26 cellular contexts compared by ENCODE assay signal in genomic region chr16:84105286-84105815, GRCh38. TPM values are rescaled to one million over a fixed set of nuclear protein-coding genes. Genes with fewer than 3 reads are reported as not detected.
A peak's percentile ranks its signal among the peaks of the same experiment; 100 is the strongest.
DNase-seq lines count a peak whose midpoint lies in the region; ATAC-seq and TF ChIP-seq lines count a peak whose summit lies in the region.
"Had no signal": no experiment of that assay in that cellular context is flagged by ENCODE, and none has a peak within 500 bp of the region (broad histone marks: within the 10 kb centered on the region; RNA-seq: fewer than 3 reads in every experiment).

No MANE protein-coding gene starts in this region.

- intact Hi-C loops in PC-9 (cut with micrococcal nuclease; ENCODE audit: unreplicated experiment) = no loop called here

- peaks cover 48% of the 10 kb centered on the region for H3K4me1 ChIP-seq in PC-9 (replicated peaks; ENCODE audit: insufficient read depth)
- H3K4me1 ChIP-seq: prostate gland had no signal

- POLR2A ChIA-PET in PC-9 (lab: Charles Lee; ENCODE audit: unreplicated experiment) = no interaction called here

- H3K9me2 ChIP-seq in PC-9 (ENCODE audit: insufficient read depth) = no peaks in the 10 kb centered on the region
- H3K9me2 ChIP-seq: SK-N-SH had no signal

- no peaks in the 10 kb centered on the region for H3K9me3 ChIP-seq in PC-9 (ENCODE audit: insufficient read depth, low read depth)
- H3K9me3 ChIP-seq: esophagus muscularis mucosa, gastroesophageal sphincter, prostate gland, SK-N-SH, upper lobe of left lung had no signal

- BruUV-seq in PC-9 (replicated peaks; lab: Mats Ljungman, UMichigan) = no TSS peak

- peak overlapping the region; percentile 65; the same call in 1 of the 2 replicates for H3K4me2 ChIP-seq in PC-9
- H3K4me2 ChIP-seq: SK-N-SH had no signal

- peaks cover 41% of the 10 kb centered on the region for H3K4me1 Mint-ChIP-seq in stimulated activated naive CD8-positive, alpha-beta T cell treated with anti-CD3 and anti-CD28 coated beads, Interleukin-15, Interleukin-2, amounts not matched to agents 100 ng/mL and 50 ng/mL, for 24 hours (ENCODE audit: low read depth)
- H3K4me1 Mint-ChIP-seq in stimulated activated naive CD8-positive, alpha-beta T cell treated with anti-CD3 and anti-CD28 coated beads, Interleukin-15, amount 100 ng/mL, for 72 hours = peaks cover 45% of the 10 kb centered on the region
- peaks cover 18% of the 10 kb centered on the region for H3K4me1 Mint-ChIP-seq in type B pancreatic cell (ENCODE audit: unreplicated experiment)

- peaks cover 29% of the 10 kb centered on the region for H3F3A ChIP-seq in PC-9 (ENCODE audit: insufficient read depth, low read depth)

- H4K20me1 ChIP-seq in PC-9 (ENCODE audit: insufficient read depth) = peaks cover 26% of the 10 kb centered on the region

- no peak overlapping the region for H3K4me3 ChIP-seq in PC-9
- H3K4me3 ChIP-seq: esophagus muscularis mucosa, gastroesophageal sphincter, prostate gland, upper lobe of left lung had no signal

- peaks cover 89% of the 10 kb centered on the region for H3K79me2 ChIP-seq in PC-9 (ENCODE audit: low read depth)

- TF ChIP-seq CTCF in PC-9 (conservative IDR thresholded peaks at IDR 0.05) (no peak), type B pancreatic cell (conservative IDR thresholded peaks at IDR 0.05) (no peak)

- no peak for ATAC-seq in stimulated activated naive CD8-positive, alpha-beta T cell treated with anti-CD3 and anti-CD28 coated beads, Interleukin-15, amount 100 ng/mL, for 72 hours
- ATAC-seq: activated CD4-positive, CD25-positive, alpha-beta regulatory T cell treated with anti-CD3 and anti-CD28 coated beads, Interleukin-2, amount 50 U/mL, for 24 hours; activated CD8-positive, alpha-beta memory T cell treated with anti-CD3 and anti-CD28 coated beads, Interleukin-2, amount 10 ng/mL, durations not matched to agents 7 days and 5 days; gastroesophageal sphincter; natural killer cell treated with Interleukin-12 subunit alpha and Interleukin-12 subunit beta and Interleukin-15 and Interleukin-18, amount 100 ng/mL, for 72 hours; stimulated activated naive CD8-positive, alpha-beta T cell treated with anti-CD3 and anti-CD28 coated beads, Interleukin-15, Interleukin-2, amounts not matched to agents 100 U/mL and 50 U/mL, for 24 hours had no signal

- peaks cover 10% of the 10 kb centered on the region; the same call in 1 of the 2 replicates for H3K36me3 ChIP-seq in PC-9 (ENCODE audit: low read depth)
- H3K36me3 ChIP-seq: prostate gland had no signal

- CTCF ChIA-PET in PC-9 (lab: Charles Lee) = interaction anchor here (0.7 kb wide), 1 partner anchor 33 kb away, joined by 5 read pairs; no protein-coding TSS in a partner anchor

- no peaks in the 10 kb centered on the region for H3K9me3 Mint-ChIP-seq in stimulated activated naive CD8-positive, alpha-beta T cell treated with anti-CD3 and anti-CD28 coated beads, Interleukin-15, Interleukin-2, amounts not matched to agents 100 ng/mL and 50 ng/mL, for 24 hours
- H3K9me3 Mint-ChIP-seq in stimulated activated naive CD8-positive, alpha-beta T cell treated with anti-CD3 and anti-CD28 coated beads, Interleukin-15, amount 100 ng/mL, for 72 hours = no peaks in the 10 kb centered on the region
- no peaks in the 10 kb centered on the region for H3K9me3 Mint-ChIP-seq in type B pancreatic cell
- H3K9me3 Mint-ChIP-seq: natural killer cell treated with Interleukin-12 subunit alpha and Interleukin-12 subunit beta and Interleukin-15 and Interleukin-18, amount 100 ng/mL, for 72 hours had no signal

- H3K27ac Mint-ChIP-seq in stimulated activated naive CD8-positive, alpha-beta T cell treated with anti-CD3 and anti-CD28 coated beads, Interleukin-15, Interleukin-2, amounts not matched to agents 100 ng/mL and 50 ng/mL, for 24 hours = peak overlapping the region; percentile 4
- H3K27ac Mint-ChIP-seq in stimulated activated naive CD8-positive, alpha-beta T cell treated with anti-CD3 and anti-CD28 coated beads, Interleukin-15, amount 100 ng/mL, for 72 hours = peak overlapping the region in 1 of 2 donors; percentile 59
- peak overlapping the region; percentile 24 for H3K27ac Mint-ChIP-seq in type B pancreatic cell
- H3K27ac Mint-ChIP-seq: activated CD8-positive, alpha-beta memory T cell treated with anti-CD3 and anti-CD28 coated beads, Interleukin-2, amount 10 ng/mL, durations not matched to agents 7 days and 5 days; natural killer cell treated with Interleukin-12 subunit alpha and Interleukin-12 subunit beta and Interleukin-15 and Interleukin-18, amount 100 ng/mL, for 72 hours had no signal

- peaks cover 21% of the 10 kb centered on the region for H3K36me3 Mint-ChIP-seq in stimulated activated naive CD8-positive, alpha-beta T cell treated with anti-CD3 and anti-CD28 coated beads, Interleukin-15, Interleukin-2, amounts not matched to agents 100 ng/mL and 50 ng/mL, for 24 hours (ENCODE audit: low read depth)
- no peaks in the 10 kb centered on the region for H3K36me3 Mint-ChIP-seq in type B pancreatic cell
- H3K36me3 Mint-ChIP-seq: natural killer cell treated with Interleukin-12 subunit alpha and Interleukin-12 subunit beta and Interleukin-15 and Interleukin-18, amount 100 ng/mL, for 72 hours had no signal

- no peak overlapping the region for H2AFZ ChIP-seq in PC-9

- no peaks in the 10 kb centered on the region for H3K27me3 Mint-ChIP-seq in stimulated activated naive CD8-positive, alpha-beta T cell treated with anti-CD3 and anti-CD28 coated beads, Interleukin-15, Interleukin-2, amounts not matched to agents 100 ng/mL and 50 ng/mL, for 24 hours
- H3K27me3 Mint-ChIP-seq in stimulated activated naive CD8-positive, alpha-beta T cell treated with anti-CD3 and anti-CD28 coated beads, Interleukin-15, amount 100 ng/mL, for 72 hours = no peaks in the 10 kb centered on the region
- no peaks in the 10 kb centered on the region for H3K27me3 Mint-ChIP-seq in type B pancreatic cell
- H3K27me3 Mint-ChIP-seq: activated CD8-positive, alpha-beta memory T cell treated with anti-CD3 and anti-CD28 coated beads, Interleukin-2, amount 10 ng/mL, durations not matched to agents 7 days and 5 days; natural killer cell treated with Interleukin-12 subunit alpha and Interleukin-12 subunit beta and Interleukin-15 and Interleukin-18, amount 100 ng/mL, for 72 hours had no signal

- H3K4me3 Mint-ChIP-seq in stimulated activated naive CD8-positive, alpha-beta T cell treated with anti-CD3 and anti-CD28 coated beads, Interleukin-15, Interleukin-2, amounts not matched to agents 100 ng/mL and 50 ng/mL, for 24 hours = no peak overlapping the region
- H3K4me3 Mint-ChIP-seq in stimulated activated naive CD8-positive, alpha-beta T cell treated with anti-CD3 and anti-CD28 coated beads, Interleukin-15, amount 100 ng/mL, for 72 hours = no peak overlapping the region
- no peak overlapping the region for H3K4me3 Mint-ChIP-seq in type B pancreatic cell
- H3K4me3 Mint-ChIP-seq: activated CD8-positive, alpha-beta memory T cell treated with anti-CD3 and anti-CD28 coated beads, Interleukin-2, amount 10 ng/mL, durations not matched to agents 7 days and 5 days; natural killer cell treated with Interleukin-12 subunit alpha and Interleukin-12 subunit beta and Interleukin-15 and Interleukin-18, amount 100 ng/mL, for 72 hours had no signal

- H3K27me3 ChIP-seq in PC-9 (ENCODE audit: insufficient read depth, low read depth) = no peaks in the 10 kb centered on the region
- H3K27me3 ChIP-seq: esophagus muscularis mucosa, gastroesophageal sphincter, upper lobe of left lung had no signal

- 0 out of 2 replicates have a peak overlapping the region, but pooled peaks have one; percentile 60 for H3K27ac ChIP-seq in PC-9
- H3K27ac ChIP-seq: esophagus muscularis mucosa, gastroesophageal sphincter, prostate gland, upper lobe of left lung had no signal

- DNase-seq in stimulated activated naive CD8-positive, alpha-beta T cell treated with anti-CD3 and anti-CD28 coated beads, Interleukin-15, amount 100 ng/mL, for 72 hours = no peak
- DNase-seq in PC-9 (no peak), left kidney (ENCODE audit: low read depth, low spot score) (peak; percentile 44), type B pancreatic cell (ENCODE audit: extremely low spot score, unreplicated experiment) (no peak), AG08396 (ENCODE audit: low spot score) (no peak), kidney glomerular epithelial cell (lab: John Stamatoyannopoulos, UW) (no peak)
- no peak for DNase-seq in central memory CD4-positive, alpha-beta T cell
- DNase-seq: activated CD8-positive, alpha-beta memory T cell treated with anti-CD3 and anti-CD28 coated beads, Interleukin-2, amount 10 ng/mL, durations not matched to agents 7 days and 5 days; COR-L47; NCI-H1105; NCI-H2081 treated with DMSO at 0.1 percent for 48 hours; NCI-H446; NK-92 treated with Interleukin-12 subunit alpha and Interleukin-12 subunit beta, amount 100 ng/mL, for 24 hours; SK-N-SH; small intestine; stimulated activated naive CD8-positive, alpha-beta T cell treated with anti-CD3 and anti-CD28 coated beads, Interleukin-15, Interleukin-2, amounts not matched to agents 100 U/mL and 50 U/mL, for 24 hours; T1000; upper lobe of left lung had no signal

RNA-seq across cellular contexts. Expression of gene MBTPS1, which starts 11.4 kb away (rescaled TPM):
- total RNA-seq in PC-9 (2021) (80.3 and 96.0 TPM in 2 replicates), type B pancreatic cell (ENCODE audit: low replicate concordance) (75.7 and 88.4 TPM in 2 replicates)

RNA-seq across cellular contexts. Expression of gene HSDL1, which starts 39.6 kb away (rescaled TPM):
- total RNA-seq in PC-9 (2021) = 30.5 and 32.1 TPM in 2 replicates
- total RNA-seq in type B pancreatic cell (ENCODE audit: low replicate concordance) = 22.9 and 36.4 TPM in 2 replicates

RNA-seq across cellular contexts. Expression of gene DNAAF1, which starts 39.8 kb away (rescaled TPM):
- 1.2 and 3.9 TPM in 2 replicates for total RNA-seq in PC-9 (2021)
- 0.67 and 3.2 TPM in 2 replicates for total RNA-seq in type B pancreatic cell (ENCODE audit: low replicate concordance)
- total RNA-seq: activated CD8-positive, alpha-beta memory T cell treated with anti-CD3 and anti-CD28 coated beads, Interleukin-2, amount 10 ng/mL, durations not matched to agents 7 days and 5 days; mesenteric fat pad; natural killer cell treated with Interleukin-12 subunit alpha and Interleukin-12 subunit beta and Interleukin-15 and Interleukin-18, amount 100 ng/mL, for 72 hours; RPMI7951 had no signal
